21 cellular contexts compared by ENCODE assay signal in the genomic region with DNA sequence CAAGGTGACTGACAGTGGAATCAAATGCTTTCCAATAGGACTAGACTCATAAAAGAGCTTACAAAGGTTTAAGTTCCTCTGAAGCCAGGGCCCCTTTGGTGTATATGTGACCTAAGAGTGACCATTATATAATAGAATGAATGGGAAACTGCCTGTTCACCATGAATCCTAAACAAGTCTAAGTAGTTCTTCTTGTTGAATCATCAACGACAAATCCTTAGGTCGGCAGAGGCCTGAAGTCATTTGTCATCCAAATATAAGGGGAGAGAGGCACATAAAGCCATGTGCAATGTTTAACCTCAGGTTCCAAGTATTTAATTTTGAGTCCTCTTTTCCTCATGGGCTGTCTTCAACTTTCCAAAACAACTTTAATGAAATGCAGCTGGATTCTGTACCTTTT.
DNase-seq lines count a peak whose midpoint lies in the region; ATAC-seq, FAIRE-seq and TF ChIP-seq lines count a peak whose summit lies in the region.
"Had no signal": no experiment of that assay in that cellular context is flagged by ENCODE, and none has a peak within 500 bp of the region (broad histone marks: within the 10 kb centered on the region; RNA-seq: fewer than 3 reads in every experiment).

No MANE protein-coding gene starts in this region.

- no peak overlapping the region for H3K4me2 ChIP-seq in hepatocyte
- H3K4me2 ChIP-seq: neural progenitor cell had no signal

- no peak for FAIRE-seq in bronchial epithelial cell (lab: Jason Lieb, UNC)
- FAIRE-seq: A204.1, endothelial cell of umbilical vein had no signal

- CTCF ChIA-PET in Caco-2 (lab: Charles Lee) (interaction anchor here (0.7 to 1.1 kb wide), 2 partner anchors 29 to 439 kb away, joined by 3 to 4 read pairs; no protein-coding TSS in a partner anchor), GM10248 (lab: Yijun Ruan, JAX) (interaction anchor here (0.6 to 3.9 kb wide), 14 partner anchors 10 to 1022 kb away, joined by 3 to 76 read pairs (median 4); partner anchors contain the start of gene USP46)
- CTCF ChIA-PET in activated CD8-positive, alpha-beta T cell treated with anti-CD3 and anti-CD28 coated beads for 36 hours (lab: Charles Lee), result interaction anchor here (0.8 to 4.4 kb wide), 7 partner anchors 11 to 1243 kb away, joined by 3 to 53 read pairs (median 4); no protein-coding TSS in a partner anchor

- peaks cover 2% of the 10 kb centered on the region for H3K4me1 Mint-ChIP-seq in Caco-2 (ENCODE audit: low read depth, unreplicated experiment)
- no peaks in the 10 kb centered on the region for H3K4me1 Mint-ChIP-seq in activated CD8-positive, alpha-beta T cell treated with anti-CD3 and anti-CD28 coated beads for 36 hours (ENCODE audit: low read depth)
- H3K4me1 Mint-ChIP-seq: activated naive CD8-positive, alpha-beta T cell treated with anti-CD3 and anti-CD28 coated beads, Interleukin-2, amount 50 U/mL, for 24 hours had no signal

- no peaks in the 10 kb centered on the region for H3K9me3 Mint-ChIP-seq in Caco-2 (ENCODE audit: unreplicated experiment)
- no peaks in the 10 kb centered on the region for H3K9me3 Mint-ChIP-seq in activated CD8-positive, alpha-beta T cell treated with anti-CD3 and anti-CD28 coated beads for 36 hours
- H3K9me3 Mint-ChIP-seq: activated naive CD8-positive, alpha-beta T cell treated with anti-CD3 and anti-CD28 coated beads, Interleukin-2, amount 50 U/mL, for 24 hours; dendritic cell treated with granulocyte-macrophage colony-stimulating factor and Interleukin-4, amounts not matched to agents 40 ng/mL and 50 ng/mL, for 4 days; neural progenitor cell had no signal

- intact Hi-C loops in left ventricle myocardium superior (cut with micrococcal nuclease) (loop anchor here (5.0 to 10.0 kb wide), 5 partner anchors 70 to 752 kb away; no protein-coding TSS in a partner anchor), uterus (cut with DNase I; ENCODE audit: low total_unique reads) (no loop called here), Caco-2 (cut with micrococcal nuclease; ENCODE audit: unreplicated experiment) (loop anchor here (5.0 to 10.0 kb wide), 4 partner anchors 200 to 877 kb away; partner anchors contain the start of genes ERVMER34-1 and USP46)
- intact Hi-C loops in activated CD8-positive, alpha-beta T cell treated with anti-CD3 and anti-CD28 coated beads for 36 hours (cut with micrococcal nuclease), result loop anchor here (5.0 to 10.0 kb wide), 2 partner anchors 440 to 607 kb away; no protein-coding TSS in a partner anchor

- H3K9me3 ChIP-seq in right atrium auricular region (no peaks in the 10 kb centered on the region), hepatocyte (ENCODE audit: low read depth) (no peaks in the 10 kb centered on the region), uterus (no peaks in the 10 kb centered on the region), Caco-2 (no peaks in the 10 kb centered on the region)
- H3K9me3 ChIP-seq: BLaER1 had no signal

- H3K4me1 ChIP-seq in right atrium auricular region, result peaks cover 0 to 17% of the 10 kb centered on the region in 2 donors
- H3K4me1 ChIP-seq in hepatocyte (ENCODE audit: insufficient read depth), result peaks cover 14% of the 10 kb centered on the region
- H3K4me1 ChIP-seq in uterus, result peaks cover 0 to 2% of the 10 kb centered on the region in 2 donors
- peaks cover 13% of the 10 kb centered on the region for H3K4me1 ChIP-seq in Caco-2
- H3K4me1 ChIP-seq: neural progenitor cell had no signal

- H3K4me3 ChIP-seq in right atrium auricular region (no peak overlapping the region), bronchial epithelial cell (ENCODE audit: low read depth, low read length) (no peak overlapping the region), hepatocyte (no peak overlapping the region), uterus (no peak overlapping the region), Caco-2 (ENCODE audit: low read depth, low read length) (no peak overlapping the region)
- H3K4me3 ChIP-seq: BLaER1, cardiac muscle cell, neural progenitor cell had no signal

- no peaks in the 10 kb centered on the region for H3K79me2 ChIP-seq in hepatocyte

- H3K9me2 ChIP-seq in hepatocyte (replicated peaks; ENCODE audit: insufficient read depth), result no peaks in the 10 kb centered on the region

- DNase-seq in left ventricle myocardium superior, result no peak
- DNase-seq in right atrium auricular region (ENCODE audit: low spot score), result no peak
- peak; percentile 58 for DNase-seq in bronchial epithelial cell (ENCODE audit: low read depth)
- DNase-seq in hepatocyte (ENCODE audit: low spot score), result no peak
- DNase-seq in uterus, result no peak
- DNase-seq in Caco-2, result no peak
- no peak for DNase-seq in GM10248 (ENCODE audit: extremely low spot score)
- no peak for DNase-seq in activated CD8-positive, alpha-beta T cell treated with anti-CD3 and anti-CD28 coated beads for 36 hours
- DNase-seq: activated CD4-positive, alpha-beta T cell treated with anti-CD3 and anti-CD28 coated beads for 48 hours; activated naive CD8-positive, alpha-beta T cell treated with anti-CD3 and anti-CD28 coated beads, Interleukin-2, amount 50 U/mL, for 24 hours; left colon; MM.1S; NCI-H1436 treated with DMSO at 0.1 percent for 48 hours; NCI-H2171; SIG-M5 had no signal

- 27% methylated on average over 2 of the region's 2 CpGs for WGBS in hepatocyte (ENCODE audit: low lambda C conversion rate, missing lambda C conversion rate)

- H3K36me3 Mint-ChIP-seq in Caco-2 (ENCODE audit: insufficient read depth, unreplicated experiment), result no peaks in the 10 kb centered on the region
- no peaks in the 10 kb centered on the region for H3K36me3 Mint-ChIP-seq in activated CD8-positive, alpha-beta T cell treated with anti-CD3 and anti-CD28 coated beads for 36 hours (ENCODE audit: low read depth)
- H3K36me3 Mint-ChIP-seq: neural progenitor cell had no signal

- H3K27ac ChIP-seq in right atrium auricular region (no peak overlapping the region), hepatocyte (peak overlapping the region; percentile 5), uterus (peak overlapping the region; percentile 45 to 60)
- H3K27ac ChIP-seq: BLaER1, cardiac muscle cell, neural progenitor cell had no signal

- H3K27me3 ChIP-seq in right atrium auricular region, result no peaks in the 10 kb centered on the region
- H3K27me3 ChIP-seq in bronchial epithelial cell (ENCODE audit: control insufficient read depth, insufficient read depth, low read length), result no peaks in the 10 kb centered on the region
- H3K27me3 ChIP-seq in hepatocyte, result no peaks in the 10 kb centered on the region
- H3K27me3 ChIP-seq in uterus, result no peaks in the 10 kb centered on the region
- H3K27me3 ChIP-seq in Caco-2 (replicated peaks; ENCODE audit: control insufficient read depth, insufficient read depth, low read length), result no peaks in the 10 kb centered on the region
- H3K27me3 ChIP-seq: BLaER1, cardiac muscle cell, neural progenitor cell had no signal

- ATAC-seq in left ventricle myocardium superior, result peak; percentile 36
- ATAC-seq in activated CD8-positive, alpha-beta T cell treated with anti-CD3 and anti-CD28 coated beads for 36 hours, result no peak
- ATAC-seq: activated naive CD8-positive, alpha-beta T cell treated with anti-CD3 and anti-CD28 coated beads, Interleukin-2, amount 50 U/mL, for 24 hours; left colon had no signal

- no peaks in the 10 kb centered on the region for H3K27me3 Mint-ChIP-seq in Caco-2 (ENCODE audit: insufficient read depth, unreplicated experiment)
- no peaks in the 10 kb centered on the region for H3K27me3 Mint-ChIP-seq in activated CD8-positive, alpha-beta T cell treated with anti-CD3 and anti-CD28 coated beads for 36 hours
- H3K27me3 Mint-ChIP-seq: activated naive CD8-positive, alpha-beta T cell treated with anti-CD3 and anti-CD28 coated beads, Interleukin-2, amount 50 U/mL, for 24 hours; dendritic cell treated with granulocyte-macrophage colony-stimulating factor and Interleukin-4, amounts not matched to agents 40 ng/mL and 50 ng/mL, for 4 days had no signal

- no peak overlapping the region for H2AFZ ChIP-seq in hepatocyte
- H2AFZ ChIP-seq: neural progenitor cell had no signal

- no peaks in the 10 kb centered on the region for H3K36me3 ChIP-seq in right atrium auricular region
- H3K36me3 ChIP-seq in bronchial epithelial cell (ENCODE audit: control insufficient read depth, insufficient read depth, low read length), result no peaks in the 10 kb centered on the region
- no peaks in the 10 kb centered on the region for H3K36me3 ChIP-seq in hepatocyte (replicated peaks; ENCODE audit: insufficient read depth, low read depth)
- no peaks in the 10 kb centered on the region for H3K36me3 ChIP-seq in uterus
- H3K36me3 ChIP-seq in Caco-2 (ENCODE audit: control insufficient read depth, insufficient read depth, low read length), result no peaks in the 10 kb centered on the region
- H3K36me3 ChIP-seq: BLaER1, cardiac muscle cell, neural progenitor cell had no signal

- TF ChIP-seq CTCF in right atrium auricular region (IDR thresholded peaks at IDR 0.05) (no peak), bronchial epithelial cell (IDR thresholded peaks at IDR 0.05; ENCODE audit: insufficient read depth, low read length, severe bottlenecking) (no peak), hepatocyte (IDR thresholded peaks at IDR 0.05; ENCODE audit: poor library complexity) (no peak), uterus (IDR thresholded peaks at IDR 0.05) (no peak), Caco-2 (IDR thresholded peaks at IDR 0.05; ENCODE audit: insufficient read depth in 1 of 2, low read depth in 1 of 2, low read length in 1 of 2, severe bottlenecking in 1 of 2, unreplicated experiment in 1 of 2) (no peak), GM10248 (IDR thresholded peaks at IDR 0.05; ENCODE audit: control extremely low read depth, extremely low read depth, low read depth, missing control alignments) (no peak)
- TF ChIP-seq CTCF in activated CD8-positive, alpha-beta T cell treated with anti-CD3 and anti-CD28 coated beads for 36 hours (IDR thresholded peaks at IDR 0.05), result no peak

- H3K27ac Mint-ChIP-seq in Caco-2 (ENCODE audit: unreplicated experiment), result no peak overlapping the region
- H3K27ac Mint-ChIP-seq in activated CD8-positive, alpha-beta T cell treated with anti-CD3 and anti-CD28 coated beads for 36 hours, result no peak overlapping the region
- H3K27ac Mint-ChIP-seq: activated naive CD8-positive, alpha-beta T cell treated with anti-CD3 and anti-CD28 coated beads, Interleukin-2, amount 50 U/mL, for 24 hours; dendritic cell treated with granulocyte-macrophage colony-stimulating factor and Interleukin-4, amounts not matched to agents 40 ng/mL and 50 ng/mL, for 4 days; neural progenitor cell had no signal

- POLR2A ChIA-PET in Caco-2 (lab: Charles Lee), result interaction anchor here (0.7 kb wide), 1 partner anchor 241 kb away, joined by 3 read pairs; no protein-coding TSS in a partner anchor
- POLR2A ChIA-PET in GM10248 (lab: Yijun Ruan, JAX), result no interaction called here
- POLR2A ChIA-PET in activated CD8-positive, alpha-beta T cell treated with anti-CD3 and anti-CD28 coated beads for 36 hours (lab: Charles Lee), result no interaction called here

- no peak overlapping the region for H3K4me3 Mint-ChIP-seq in Caco-2 (ENCODE audit: unreplicated experiment)
- H3K4me3 Mint-ChIP-seq in activated CD8-positive, alpha-beta T cell treated with anti-CD3 and anti-CD28 coated beads for 36 hours, result no peak overlapping the region
- H3K4me3 Mint-ChIP-seq: activated naive CD8-positive, alpha-beta T cell treated with anti-CD3 and anti-CD28 coated beads, Interleukin-2, amount 50 U/mL, for 24 hours; dendritic cell treated with granulocyte-macrophage colony-stimulating factor and Interleukin-4, amounts not matched to agents 40 ng/mL and 50 ng/mL, for 4 days; neural progenitor cell had no signal

- H4K20me1 ChIP-seq in hepatocyte (ENCODE audit: insufficient read depth, poor library complexity, severe bottlenecking), result no peaks in the 10 kb centered on the region
- H4K20me1 ChIP-seq: BLaER1 had no signal

- TF ChIP-seq POLR2A in uterus (IDR thresholded peaks at IDR 0.05), result no peak

- BruUV-seq in Caco-2 (replicated peaks; lab: Mats Ljungman, UMichigan), result no TSS peak

Comparison
In these comparisons a context has a peak if more than half of its experiments do, and no peak if none do; other contexts are left out.
1. H3K27ac ChIP-seq: peak in hepatocyte (single experiment) and uterus (2 of 2); none in right atrium auricular region (0 of 2).